ENCODE assay signal across 11 cellular contexts in the genomic region with DNA sequence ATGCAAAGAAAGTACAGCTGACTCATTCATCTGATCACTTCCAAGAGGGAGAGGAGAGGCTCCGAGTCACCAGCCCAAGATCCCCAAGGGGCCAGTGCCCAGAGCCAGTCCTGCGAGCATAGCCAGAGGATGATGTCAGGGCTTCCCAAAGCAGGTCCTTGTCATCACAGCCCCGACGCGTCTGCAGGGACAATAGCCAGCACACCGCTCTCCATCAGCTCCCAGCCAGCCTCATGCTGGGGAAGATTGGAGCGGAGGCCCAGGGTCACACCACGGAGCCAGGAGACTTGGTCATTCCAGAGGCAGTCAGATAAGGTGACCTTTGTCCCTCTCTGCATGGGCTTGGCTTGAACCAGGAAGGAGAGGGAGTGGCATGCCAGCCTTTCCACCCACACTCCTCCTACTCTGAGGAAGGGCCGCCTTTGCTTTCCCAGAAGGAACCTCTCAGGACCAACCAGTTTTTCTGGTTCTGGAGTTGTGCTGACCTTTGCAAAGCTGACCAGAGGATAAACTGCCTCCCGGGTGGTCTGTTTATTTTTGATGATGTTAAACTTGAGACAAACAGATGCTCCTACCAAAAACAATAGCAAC. TPM values are rescaled to one million over a fixed set of nuclear protein-coding genes. Genes with fewer than 3 reads are reported as not detected.
DNase-seq lines count a peak whose midpoint lies in the region; ATAC-seq and TF ChIP-seq lines count a peak whose summit lies in the region.
"Had no signal": no experiment of that assay in that cellular context is flagged by ENCODE, and none has a peak within 500 bp of the region (broad histone marks: within the 10 kb centered on the region; RNA-seq: fewer than 3 reads in every experiment).

No MANE protein-coding gene starts in this region.

- no peak overlapping the region for H3K14ac ChIP-seq in neuronal stem cell (ENCODE audit: low read length)

- H3K36me3 Mint-ChIP-seq in CD8-positive, alpha-beta T cell = no peaks in the 10 kb centered on the region
- H3K36me3 Mint-ChIP-seq: naive thymus-derived CD4-positive, alpha-beta T cell had no signal

- peak overlapping the region; percentile 21 for H3K4me2 ChIP-seq in neuronal stem cell (ENCODE audit: insufficient read depth, low read length, poor library complexity, severe bottlenecking)
- H3K4me2 ChIP-seq in Karpas-422 (ENCODE audit: low read depth, low read length, poor library complexity, severe bottlenecking) = no peak overlapping the region

- peak overlapping the region; percentile 32 for H4K8ac ChIP-seq in neuronal stem cell (ENCODE audit: low read depth, low read length)

- H3K79me1 ChIP-seq in neuronal stem cell (ENCODE audit: low read depth, low read length) = no peaks in the 10 kb centered on the region

- H3K27ac Mint-ChIP-seq in CD8-positive, alpha-beta T cell = no peak overlapping the region
- H3K27ac Mint-ChIP-seq: naive thymus-derived CD4-positive, alpha-beta T cell had no signal

- intact Hi-C loops in Right ventricle myocardium inferior (cut with DNase I) = loop anchor here (2.0 to 10.0 kb wide), 2 partner anchors 62 to 546 kb away; no protein-coding TSS in a partner anchor
- intact Hi-C loops in CD8-positive, alpha-beta T cell (cut with DNase I, micrococcal nuclease) = no loop called here

- DNase-seq in AG20443 (ENCODE audit: low spot score) (peak; percentile 84), T1000 (lab: John Stamatoyannopoulos, UW) (peak; percentile 84), Right ventricle myocardium inferior (ENCODE audit: missing footprints) (peak; percentile 84), neuronal stem cell (ENCODE audit: low spot score) (no peak), Karpas-422 (no peak)
- DNase-seq in stimulated activated naive CD4-positive, alpha-beta T cell (lab: John Stamatoyannopoulos, UW) = no peak
- no peak for DNase-seq in activated naive CD4-positive, alpha-beta T cell treated with Interleukin-2 at 50 U/mL for 16 hours
- no peak for DNase-seq in CD8-positive, alpha-beta T cell
- DNase-seq: dermis blood vessel endothelial cell; naive thymus-derived CD4-positive, alpha-beta T cell; NCI-H510A treated with DMSO at 0.1 percent for 48 hours had no signal

- peaks cover 4% of the 10 kb centered on the region for H3K27me3 Mint-ChIP-seq in CD8-positive, alpha-beta T cell (ENCODE audit: low read depth)

- no peak overlapping the region for H2AK5ac ChIP-seq in neuronal stem cell (ENCODE audit: low read depth, low read length)

- H3K23ac ChIP-seq in neuronal stem cell (ENCODE audit: low read depth, low read length, poor library complexity) = no peak overlapping the region

- POLR2A ChIA-PET in CD8-positive, alpha-beta T cell (lab: Charles Lee) = no interaction called here

- H3K36me3 ChIP-seq in neuronal stem cell (replicated peaks in 1 of 2; ENCODE audit: control insufficient read depth in 2 of 2, insufficient read depth in 2 of 2, low read length in 2 of 2) (no peaks in the 10 kb centered on the region), Karpas-422 (ENCODE audit: insufficient read depth, low read length) (no peaks in the 10 kb centered on the region)
- H3K36me3 ChIP-seq in CD8-positive, alpha-beta T cell (ENCODE audit: insufficient read depth, low read length) = no peaks in the 10 kb centered on the region

- H3K9me3 Mint-ChIP-seq in CD8-positive, alpha-beta T cell = peaks cover 3% of the 10 kb centered on the region

- H3K9me2 ChIP-seq in Karpas-422 (replicated peaks; ENCODE audit: insufficient read depth, low read length) = no peaks in the 10 kb centered on the region

- peak overlapping the region; percentile 67 for H2AFZ ChIP-seq in neuronal stem cell (ENCODE audit: low read length)
- H2AFZ ChIP-seq in Karpas-422 (ENCODE audit: low read length) = no peak overlapping the region

- H3K27me3 ChIP-seq in neuronal stem cell (ENCODE audit: control insufficient read depth in 3 of 3, insufficient read depth in 3 of 3, low read depth in 1 of 3, low read length in 3 of 3) = no peaks in the 10 kb centered on the region
- H3K27me3 ChIP-seq in Karpas-422 (ENCODE audit: low read length) = no peaks in the 10 kb centered on the region
- H3K27me3 ChIP-seq in CD8-positive, alpha-beta T cell (ENCODE audit: insufficient read depth, low read length) = no peaks in the 10 kb centered on the region

- H4K91ac ChIP-seq in neuronal stem cell (ENCODE audit: low read depth, low read length, poor library complexity) = no peak overlapping the region

- CTCF ChIA-PET in CD8-positive, alpha-beta T cell (lab: Charles Lee) = interaction anchor here (1.2 kb wide), 1 partner anchor 9 kb away, joined by 3 read pairs; no protein-coding TSS in a partner anchor

- no peak overlapping the region for H2BK12ac ChIP-seq in neuronal stem cell (ENCODE audit: low read length)

- H3K27ac ChIP-seq in neuronal stem cell (replicated peaks; ENCODE audit: low read length) = no peak overlapping the region
- no peak overlapping the region for H3K27ac ChIP-seq in Karpas-422 (ENCODE audit: low read length)
- no peak overlapping the region for H3K27ac ChIP-seq in CD8-positive, alpha-beta T cell (ENCODE audit: low read depth, low read length)

- H2BK5ac ChIP-seq in neuronal stem cell (ENCODE audit: low read length) = no peak overlapping the region

- TF ChIP-seq CTCF in CD8-positive, alpha-beta T cell (IDR thresholded peaks at IDR 0.05) = no peak

- no peaks in the 10 kb centered on the region for H4K20me1 ChIP-seq in Karpas-422 (ENCODE audit: insufficient read depth, low read depth, low read length)

- no peak overlapping the region for H3K9ac ChIP-seq in neuronal stem cell (ENCODE audit: low read depth, low read length, poor library complexity)
- no peak overlapping the region for H3K9ac ChIP-seq in Karpas-422 (ENCODE audit: low read length)

- no peaks in the 10 kb centered on the region for H3K9me3 ChIP-seq in neuronal stem cell (replicated peaks in 1 of 2; ENCODE audit: control insufficient read depth in 2 of 2, insufficient read depth in 1 of 2, low read depth in 1 of 2, low read length in 2 of 2)
- no peaks in the 10 kb centered on the region for H3K9me3 ChIP-seq in Karpas-422 (ENCODE audit: low read length)
- no peaks in the 10 kb centered on the region for H3K9me3 ChIP-seq in CD8-positive, alpha-beta T cell (ENCODE audit: low read length)

- ATAC-seq in Right ventricle myocardium inferior = peak; percentile 87
- ATAC-seq in CD8-positive, alpha-beta T cell = no peak
- ATAC-seq: naive thymus-derived CD4-positive, alpha-beta T cell had no signal

- H3K4me1 ChIP-seq in neuronal stem cell (ENCODE audit: control insufficient read depth in 2 of 2, insufficient read depth in 1 of 2, low read depth in 1 of 2, low read length in 2 of 2) (peaks cover 0 to 3% of the 10 kb centered on the region in 2 donors), Karpas-422 (ENCODE audit: low read length) (no peaks in the 10 kb centered on the region)
- no peaks in the 10 kb centered on the region for H3K4me1 ChIP-seq in CD8-positive, alpha-beta T cell (ENCODE audit: insufficient read depth, low read length)

- no peaks in the 10 kb centered on the region for H3K79me2 ChIP-seq in Karpas-422 (ENCODE audit: low read length)

- no CpG with 5 or more reads among the region's 10 CpGs for WGBS in neuronal stem cell (ENCODE audit: extremely low coverage in 2 of 2, insufficient read length in 2 of 2, insufficient replicate concordance in 1 of 2), 2 donors

- no peak overlapping the region for H2BK15ac ChIP-seq in neuronal stem cell (ENCODE audit: low read length)

- no peaks in the 10 kb centered on the region for H3K4me1 Mint-ChIP-seq in CD8-positive, alpha-beta T cell (ENCODE audit: low read depth)

- H2BK120ac ChIP-seq in neuronal stem cell (ENCODE audit: low read depth, low read length) = no peak overlapping the region

- H3K4me3 Mint-ChIP-seq in CD8-positive, alpha-beta T cell = no peak overlapping the region
- H3K4me3 Mint-ChIP-seq: naive thymus-derived CD4-positive, alpha-beta T cell had no signal

- H3K4me3 ChIP-seq in neuronal stem cell (ENCODE audit: low read length in 2 of 2) = no peak overlapping the region
- H3K4me3 ChIP-seq in Karpas-422 (ENCODE audit: low read length) = no peak overlapping the region
- H3K4me3 ChIP-seq in CD8-positive, alpha-beta T cell (ENCODE audit: low read depth, low read length) = no peak overlapping the region

- H3K18ac ChIP-seq in neuronal stem cell (ENCODE audit: low read length) = peak overlapping the region; percentile 22

- H3K4ac ChIP-seq in neuronal stem cell (ENCODE audit: low read length) = no peak overlapping the region

RNA-seq across cellular contexts. Expression of a gene that starts 58.3 kb away (rescaled TPM):
- total RNA-seq in Right ventricle myocardium inferior = 8.6 TPM
- 6.8 TPM for polyA plus RNA-seq in neuronal stem cell (2013, experiment 1 of 2)
- 6.9 TPM for polyA plus RNA-seq in neuronal stem cell (2013, experiment 2 of 2)
- total RNA-seq in Karpas-422 (2014; rRNA removed; shearing (Covaris generic); ENCODE audit: low replicate concordance) = 17.1 and 24.6 TPM in 2 replicates
- not detected for total RNA-seq in CD8-positive, alpha-beta T cell
- total RNA-seq: naive thymus-derived CD4-positive, alpha-beta T cell had no signal

Comparison
In these comparisons a context has a peak if more than half of its experiments do, and no peak if none do; other contexts are left out.
1. DNase-seq: peak in AG20443 (single experiment), T1000 (single experiment) and Right ventricle myocardium inferior (single experiment); none in neuronal stem cell (single experiment), stimulated activated naive CD4-positive, alpha-beta T cell (0 of 6), Karpas-422 (single experiment), activated naive CD4-positive, alpha-beta T cell treated with Interleukin-2 at 50 U/mL for 16 hours (single experiment) and CD8-positive, alpha-beta T cell (0 of 7).